In genomic region chr2:68799615-68800400, GRCh38 we compare ENCODE assay signal across 12 cellular contexts.
DNase-seq lines count a peak whose midpoint lies in the region; ATAC-seq and TF ChIP-seq lines count a peak whose summit lies in the region.
"Had no signal": no experiment of that assay in that cellular context is flagged by ENCODE, and none has a peak within 500 bp of the region (broad histone marks: within the 10 kb centered on the region; RNA-seq: fewer than 3 reads in every experiment).

No MANE protein-coding gene starts in this region.

- no peak overlapping the region for H3K4me3 Mint-ChIP-seq in nephron progenitor cell

- H3K27ac Mint-ChIP-seq in nephron progenitor cell = peak overlapping the region; percentile 13

- ATAC-seq in GM21360 (IDR thresholded peaks at IDR 0.05; ENCODE audit: unreplicated experiment) (no peak), GM21723 (IDR thresholded peaks at IDR 0.05; ENCODE audit: unreplicated experiment) (no peak)
- ATAC-seq: heart right ventricle had no signal

- DNase-seq in DMS79 (lab: John Stamatoyannopoulos, UW) (peak; percentile 78), NCI-H2029 (lab: John Stamatoyannopoulos, UW) (peak; percentile 21), amniotic epithelial cell (ENCODE audit: low read depth) (peak; percentile 10), nephron progenitor cell (peak; percentile 19), hippocampal formation (lab: John Stamatoyannopoulos, UW) (no peak)
- DNase-seq: effector CD8-positive, alpha-beta T cell; heart right ventricle; midbrain; NCI-H1930; uterus had no signal

- H3K9me3 Mint-ChIP-seq in nephron progenitor cell = no peaks in the 10 kb centered on the region

- H3K4me1 Mint-ChIP-seq in nephron progenitor cell = peaks cover 19% of the 10 kb centered on the region

- H3K36me3 Mint-ChIP-seq in nephron progenitor cell (ENCODE audit: low read depth) = no peaks in the 10 kb centered on the region

- peaks cover 26% of the 10 kb centered on the region for H3K27me3 Mint-ChIP-seq in nephron progenitor cell (ENCODE audit: low read depth, poor library complexity)

- TF ChIP-seq CTCF in nephron progenitor cell (IDR thresholded peaks at IDR 0.05) = no peak

Comparison
In these comparisons a context has a peak if more than half of its experiments do, and no peak if none do; other contexts are left out.
1. DNase-seq: peak in DMS79 (single experiment), NCI-H2029 (single experiment), amniotic epithelial cell (single experiment) and nephron progenitor cell (single experiment); none in hippocampal formation (0 of 2).